ENCODE assay signal across 8 cellular contexts in the genomic region with DNA sequence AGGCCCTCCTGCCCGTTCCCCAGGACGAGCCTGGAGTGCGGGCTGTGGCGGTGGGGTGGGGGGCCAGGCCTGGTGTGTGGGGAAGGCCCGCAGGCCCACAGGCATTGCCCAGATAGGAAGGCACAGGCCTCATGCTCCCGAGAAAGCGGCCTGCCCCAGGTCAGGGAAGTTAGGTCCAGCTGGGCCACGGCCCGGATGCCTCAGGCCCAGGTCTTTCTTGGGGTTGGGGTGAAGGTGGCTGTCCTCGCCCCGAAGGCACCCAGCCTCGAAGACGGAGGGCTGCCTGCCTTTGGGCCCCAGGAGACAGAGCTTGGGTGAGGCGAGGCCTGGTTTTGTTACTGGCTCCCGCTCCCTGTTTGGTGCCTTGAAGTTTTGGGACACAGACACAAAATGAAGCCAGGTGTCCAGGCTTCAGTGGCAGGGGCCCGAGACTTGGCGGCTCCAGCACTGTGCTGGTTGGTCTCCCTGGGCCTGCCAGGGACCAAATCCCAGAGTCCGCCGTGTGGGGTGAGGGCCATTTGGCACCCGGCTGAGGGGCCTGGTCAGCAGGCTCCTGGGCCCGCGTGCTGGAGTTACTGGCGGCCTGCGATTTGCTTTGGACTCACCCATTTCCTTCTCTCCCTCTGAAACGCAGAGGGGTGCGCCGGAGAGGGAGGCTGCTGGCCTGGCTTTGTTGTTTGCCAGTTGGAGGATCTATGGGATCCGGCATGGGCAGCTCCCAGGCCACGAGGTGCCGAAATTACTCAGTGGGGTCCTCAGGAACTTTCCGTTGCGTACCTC. TPM values are rescaled to one million over a fixed set of nuclear protein-coding genes. Genes with fewer than 3 reads are reported as not detected.
DNase-seq lines count a peak whose midpoint lies in the region; ATAC-seq and TF ChIP-seq lines count a peak whose summit lies in the region.

No MANE protein-coding gene starts in this region.

- no peaks in the 10 kb centered on the region for H3K36me3 ChIP-seq in heart right ventricle
- H3K36me3 ChIP-seq in psoas muscle (ENCODE audit: insufficient read depth in 1 of 2, low read depth in 1 of 2): no peaks in the 10 kb centered on the region

- H3K4me3 ChIP-seq in heart right ventricle (peak overlapping the region; percentile 50 to 89 (median 78)), psoas muscle (peak overlapping the region; percentile 71)

- intact Hi-C loops in heart right ventricle (cut with DNase I) (loop anchor here in 9 of 10 donors (2.0 to 10.0 kb wide), 12 partner anchors 33 to 87 kb away; no protein-coding TSS in a partner anchor), psoas muscle (cut with DNase I) (loop anchor here (5.0 to 10.0 kb wide), 2 partner anchors 75 to 87 kb away; no protein-coding TSS in a partner anchor)

- WGBS in heart right ventricle, 2 donors: 12% methylated on average over 31 to 32 of the region's 32 CpGs
- 11 to 16% (median 15%) methylated on average over 30 to 32 of the region's 32 CpGs for WGBS in psoas muscle, 3 donors

- H3K9me3 Mint-ChIP-seq in activated T-helper 17 cell treated with anti-CD3 and anti-CD28 coated beads, Interleukin-2, amount 50 U/mL, for 72 hours: no peaks in the 10 kb centered on the region

- CTCF ChIA-PET in GM10248 (lab: Yijun Ruan, JAX): interaction anchor here (1.5 kb wide), 1 partner anchor 152 kb away, joined by 4 read pairs; no protein-coding TSS in a partner anchor

- peak overlapping the region; percentile 99 for H3K4me3 Mint-ChIP-seq in activated T-helper 17 cell treated with anti-CD3 and anti-CD28 coated beads, Interleukin-2, amount 50 U/mL, for 72 hours

- no peak for ATAC-seq in activated T-helper 17 cell treated with anti-CD3 and anti-CD28 coated beads, Interleukin-2, amount 50 U/mL, for 72 hours (replicated peaks)
- ATAC-seq in heart right ventricle (peak in 4 of 8 donors; percentile 0 to 15 (median 8)), psoas muscle (peak in 1 of 4 donors; percentile 4), HG03159 (IDR thresholded peaks at IDR 0.05; ENCODE audit: unreplicated experiment) (no peak)

- H3K27me3 Mint-ChIP-seq in activated T-helper 17 cell treated with anti-CD3 and anti-CD28 coated beads, Interleukin-2, amount 50 U/mL, for 72 hours: no peaks in the 10 kb centered on the region

- no peaks in the 10 kb centered on the region for H3K9me3 ChIP-seq in heart right ventricle
- H3K9me3 ChIP-seq in psoas muscle: no peaks in the 10 kb centered on the region

- H3K27ac ChIP-seq in heart right ventricle (peak overlapping the region; percentile 75 to 90 (median 86)), psoas muscle (peak overlapping the region; percentile 89)

- peak; percentile 40 for DNase-seq in activated CD4-positive, alpha-beta T cell treated with anti-CD3 and anti-CD28 coated beads for 48 hours
- no peak for DNase-seq in activated CD4-positive, alpha-beta T cell treated with anti-CD3 and anti-CD28 coated beads, Interleukin-2, amount 50 U/mL, for 1 hour
- DNase-seq in heart right ventricle (peak in 1 of 2 donors; percentile 62), psoas muscle (peak; percentile 61 to 70), putamen (ENCODE audit: low spot score) (no peak), GM10248 (ENCODE audit: extremely low spot score) (no peak)

- peak overlapping the region; percentile 97 for H3K27ac Mint-ChIP-seq in activated T-helper 17 cell treated with anti-CD3 and anti-CD28 coated beads, Interleukin-2, amount 50 U/mL, for 72 hours

- POLR2A ChIA-PET in GM10248 (lab: Yijun Ruan, JAX): interaction anchor here (1.4 kb wide), 1 partner anchor 10 kb away, joined by 3 read pairs; no protein-coding TSS in a partner anchor

- H3K27me3 ChIP-seq in heart right ventricle (no peaks in the 10 kb centered on the region), psoas muscle (ENCODE audit: insufficient read depth in 3 of 3, low read length in 2 of 3) (no peaks in the 10 kb centered on the region)

- H3K4me1 Mint-ChIP-seq in activated T-helper 17 cell treated with anti-CD3 and anti-CD28 coated beads, Interleukin-2, amount 50 U/mL, for 72 hours: peaks cover 20% of the 10 kb centered on the region

- H3K4me1 ChIP-seq in heart right ventricle (peaks cover 32 to 71% (median 69%) of the 10 kb centered on the region in 9 donors), psoas muscle (peaks cover 55% of the 10 kb centered on the region)

- H3K36me3 Mint-ChIP-seq in activated T-helper 17 cell treated with anti-CD3 and anti-CD28 coated beads, Interleukin-2, amount 50 U/mL, for 72 hours (ENCODE audit: low read depth): peaks cover 52% of the 10 kb centered on the region

- TF ChIP-seq CTCF in heart right ventricle (IDR thresholded peaks at IDR 0.05) (no peak), psoas muscle (IDR thresholded peaks at IDR 0.05) (no peak), GM10248 (IDR thresholded peaks at IDR 0.05; ENCODE audit: control extremely low read depth, extremely low read depth, low read depth, missing control alignments) (no peak)

RNA-seq across cellular contexts. Expression of a gene that starts 2.0 kb away (rescaled TPM):
- total RNA-seq in activated T-helper 17 cell treated with anti-CD3 and anti-CD28 coated beads, Interleukin-2, amount 50 U/mL, for 72 hours: 10 to 100 TPM; 39.5 to 52.1 TPM
- total RNA-seq in heart right ventricle: 10 to 100 TPM; 29.4 to 50.9 (median 38.3) TPM
- 10 to 100 TPM; 13.8 to 16.6 TPM for polyA plus RNA-seq in heart right ventricle
- total RNA-seq in psoas muscle: 10 to 100 TPM; 21.4 to 32.1 (median 30.3) TPM
- polyA plus RNA-seq in psoas muscle: 10 to 100 TPM in 2 of 3 donors, 1 to 10 TPM in 1; 7.7 to 20.9 (median 18.3) TPM

RNA-seq across cellular contexts. Expression of a gene that starts 35.5 kb away (rescaled TPM):
- 10 to 100 TPM; 56.7 to 68.3 TPM for total RNA-seq in activated T-helper 17 cell treated with anti-CD3 and anti-CD28 coated beads, Interleukin-2, amount 50 U/mL, for 72 hours
- total RNA-seq in heart right ventricle (10 to 100 TPM; 30.9 to 47.6 (median 38.3) TPM), psoas muscle (10 to 100 TPM; 17.8 to 26.3 (median 19.4) TPM)
- polyA plus RNA-seq in heart right ventricle (10 to 100 TPM; 83.0 to 83.6 TPM), psoas muscle (10 to 100 TPM; 22.1 to 48.1 (median 28.2) TPM)

Comparison
In these comparisons a context has a peak if more than half of its experiments do, and no peak if none do; other contexts are left out.
1. DNase-seq: peak in activated CD4-positive, alpha-beta T cell treated with anti-CD3 and anti-CD28 coated beads for 48 hours (single experiment) and psoas muscle (2 of 2); none in activated CD4-positive, alpha-beta T cell treated with anti-CD3 and anti-CD28 coated beads, Interleukin-2, amount 50 U/mL, for 1 hour (single experiment), putamen (single experiment) and GM10248 (single experiment).